1 cellular context compared by ENCODE assay signal in the genomic region with DNA sequence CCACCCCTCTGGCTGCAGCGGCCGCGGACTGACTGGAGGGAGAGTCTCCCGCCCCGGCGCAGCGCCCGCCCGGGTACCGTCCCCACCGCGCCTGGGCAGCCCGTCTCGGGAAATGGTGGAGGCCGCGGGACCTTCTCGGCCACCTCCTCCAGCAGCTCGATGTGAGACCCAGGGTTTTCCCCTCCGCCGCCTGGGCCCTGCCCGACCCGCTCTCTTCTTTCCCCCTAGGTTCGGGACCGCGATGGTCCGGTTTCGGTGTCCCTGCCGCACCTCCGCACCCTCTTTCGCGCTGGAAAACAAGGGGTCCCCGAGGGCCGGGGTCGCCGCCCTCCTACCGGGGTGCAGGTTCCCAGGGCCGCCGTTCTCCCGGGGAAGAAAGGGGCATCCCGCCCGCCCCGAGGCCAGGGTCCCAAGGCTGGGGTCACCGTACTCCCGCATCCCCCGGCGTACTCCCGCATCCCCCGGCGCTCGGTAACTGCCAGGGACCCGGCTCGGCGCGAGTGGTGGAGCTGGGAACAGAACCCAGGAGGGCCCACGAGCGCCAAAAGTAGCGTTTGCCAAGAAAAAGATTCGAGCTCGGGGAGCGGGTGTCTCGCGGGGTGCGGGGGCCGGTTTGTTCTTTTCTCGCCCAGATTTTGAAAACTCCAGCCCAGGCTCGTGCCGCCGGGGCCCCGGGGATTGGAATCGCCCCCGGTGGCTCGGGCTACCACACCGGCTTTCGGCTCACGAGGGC.
TF ChIP-seq lines count a peak whose summit lies in the region.

No MANE protein-coding gene starts in this region.

TF ChIP-seq in H1, 55 proteins besides CTCF, POLR2A, EP300 and RAD21 (continued from another document):
- no peak for TF ChIP-seq GABPA (IDR thresholded peaks at IDR 0.05; ENCODE audit: borderline replicate concordance, insufficient read depth, low read length)
- TF ChIP-seq SUZ12 (IDR thresholded peaks at IDR 0.05; ENCODE audit: low read length), result peak; percentile 87
- peak; percentile 96 for TF ChIP-seq EZH2 (IDR thresholded peaks at IDR 0.05; ENCODE audit: low read depth, low read length, severe bottlenecking)
- TF ChIP-seq RNF2 (IDR thresholded peaks at IDR 0.05; ENCODE audit: borderline replicate concordance, low read depth, low read length, missing control alignments, poor library complexity, severe bottlenecking), result peak; percentile 49
- peak; percentile 93; the same call in 1 of the 2 replicates for TF ChIP-seq CBX8 (IDR thresholded peaks at IDR 0.05; ENCODE audit: borderline replicate concordance, low read depth, low read length)
- TF ChIP-seq CHD1 (IDR thresholded peaks at IDR 0.05; ENCODE audit: low read depth, low read length), result no peak
- TF ChIP-seq HDAC6 (IDR thresholded peaks at IDR 0.05; ENCODE audit: low read depth, low read length), result no peak
